1 cellular context compared by ENCODE assay signal in the genomic region with DNA sequence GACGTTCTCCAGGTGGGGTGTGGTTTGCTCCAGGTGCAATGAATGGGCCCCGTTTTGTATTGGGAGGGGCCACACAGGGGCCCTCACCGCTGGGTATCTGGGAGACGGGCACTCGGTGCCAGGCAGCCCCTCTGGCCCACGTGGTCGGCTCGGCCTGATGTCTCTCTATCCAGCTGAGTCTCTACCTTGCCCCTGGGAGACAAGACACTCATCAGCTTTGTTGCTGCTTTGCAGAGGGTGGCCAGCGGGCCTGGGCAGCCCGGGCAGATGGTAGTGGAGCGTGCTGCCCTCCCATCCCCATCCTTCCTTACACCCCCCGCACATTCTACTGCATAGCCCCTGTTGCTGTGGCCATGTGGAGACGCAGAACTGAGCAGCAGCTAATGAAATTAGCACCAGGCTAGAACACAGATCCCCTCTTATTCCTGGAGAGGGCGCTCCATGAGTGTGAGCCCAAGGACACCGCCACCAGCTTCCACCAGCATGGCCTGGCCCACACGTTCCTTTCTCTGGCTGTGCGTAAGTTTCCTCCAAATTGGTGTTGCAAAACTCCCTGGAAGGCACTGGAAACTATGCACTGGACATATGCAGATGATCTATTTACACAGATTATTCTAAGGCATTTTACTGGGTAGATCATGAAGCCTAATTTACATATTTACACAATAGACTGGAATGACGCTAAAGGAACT.
TF ChIP-seq lines count a peak whose summit lies in the region.

No MANE protein-coding gene starts in this region.

TF ChIP-seq in HepG2, 621 proteins besides CTCF, POLR2A, EP300 and RAD21 (continued from another document):
- peak; percentile 30; the same call in 1 of the 2 replicates for TF ChIP-seq ZBTB33 (CRISPR knock-in tag; IDR thresholded peaks at IDR 0.05)
- TF ChIP-seq, protein P1, sequence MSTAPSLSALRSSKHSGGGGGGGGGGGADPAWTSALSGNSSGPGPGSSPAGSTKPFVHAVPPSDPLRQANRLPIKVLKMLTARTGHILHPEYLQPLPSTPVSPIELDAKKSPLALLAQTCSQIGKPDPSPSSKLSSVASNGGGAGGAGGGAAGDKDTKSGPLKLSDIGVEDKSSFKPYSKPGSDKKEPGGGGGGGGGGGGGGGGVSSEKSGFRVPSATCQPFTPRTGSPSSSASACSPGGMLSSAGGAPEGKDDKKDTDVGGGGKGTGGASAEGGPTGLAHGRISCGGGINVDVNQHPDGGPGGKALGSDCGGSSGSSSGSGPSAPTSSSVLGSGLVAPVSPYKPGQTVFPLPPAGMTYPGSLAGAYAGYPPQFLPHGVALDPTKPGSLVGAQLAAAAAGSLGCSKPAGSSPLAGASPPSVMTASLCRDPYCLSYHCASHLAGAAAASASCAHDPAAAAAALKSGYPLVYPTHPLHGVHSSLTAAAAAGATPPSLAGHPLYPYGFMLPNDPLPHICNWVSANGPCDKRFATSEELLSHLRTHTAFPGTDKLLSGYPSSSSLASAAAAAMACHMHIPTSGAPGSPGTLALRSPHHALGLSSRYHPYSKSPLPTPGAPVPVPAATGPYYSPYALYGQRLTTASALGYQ (CRISPR knock-in tag; IDR thresholded peaks at IDR 0.05): no peak
- no peak for TF ChIP-seq ZNF44 (CRISPR knock-in tag; IDR thresholded peaks at IDR 0.05)
- TF ChIP-seq SRF (IDR thresholded peaks at IDR 0.05; ENCODE audit: low read depth, low read length): no peak
- TF ChIP-seq, protein P2, sequence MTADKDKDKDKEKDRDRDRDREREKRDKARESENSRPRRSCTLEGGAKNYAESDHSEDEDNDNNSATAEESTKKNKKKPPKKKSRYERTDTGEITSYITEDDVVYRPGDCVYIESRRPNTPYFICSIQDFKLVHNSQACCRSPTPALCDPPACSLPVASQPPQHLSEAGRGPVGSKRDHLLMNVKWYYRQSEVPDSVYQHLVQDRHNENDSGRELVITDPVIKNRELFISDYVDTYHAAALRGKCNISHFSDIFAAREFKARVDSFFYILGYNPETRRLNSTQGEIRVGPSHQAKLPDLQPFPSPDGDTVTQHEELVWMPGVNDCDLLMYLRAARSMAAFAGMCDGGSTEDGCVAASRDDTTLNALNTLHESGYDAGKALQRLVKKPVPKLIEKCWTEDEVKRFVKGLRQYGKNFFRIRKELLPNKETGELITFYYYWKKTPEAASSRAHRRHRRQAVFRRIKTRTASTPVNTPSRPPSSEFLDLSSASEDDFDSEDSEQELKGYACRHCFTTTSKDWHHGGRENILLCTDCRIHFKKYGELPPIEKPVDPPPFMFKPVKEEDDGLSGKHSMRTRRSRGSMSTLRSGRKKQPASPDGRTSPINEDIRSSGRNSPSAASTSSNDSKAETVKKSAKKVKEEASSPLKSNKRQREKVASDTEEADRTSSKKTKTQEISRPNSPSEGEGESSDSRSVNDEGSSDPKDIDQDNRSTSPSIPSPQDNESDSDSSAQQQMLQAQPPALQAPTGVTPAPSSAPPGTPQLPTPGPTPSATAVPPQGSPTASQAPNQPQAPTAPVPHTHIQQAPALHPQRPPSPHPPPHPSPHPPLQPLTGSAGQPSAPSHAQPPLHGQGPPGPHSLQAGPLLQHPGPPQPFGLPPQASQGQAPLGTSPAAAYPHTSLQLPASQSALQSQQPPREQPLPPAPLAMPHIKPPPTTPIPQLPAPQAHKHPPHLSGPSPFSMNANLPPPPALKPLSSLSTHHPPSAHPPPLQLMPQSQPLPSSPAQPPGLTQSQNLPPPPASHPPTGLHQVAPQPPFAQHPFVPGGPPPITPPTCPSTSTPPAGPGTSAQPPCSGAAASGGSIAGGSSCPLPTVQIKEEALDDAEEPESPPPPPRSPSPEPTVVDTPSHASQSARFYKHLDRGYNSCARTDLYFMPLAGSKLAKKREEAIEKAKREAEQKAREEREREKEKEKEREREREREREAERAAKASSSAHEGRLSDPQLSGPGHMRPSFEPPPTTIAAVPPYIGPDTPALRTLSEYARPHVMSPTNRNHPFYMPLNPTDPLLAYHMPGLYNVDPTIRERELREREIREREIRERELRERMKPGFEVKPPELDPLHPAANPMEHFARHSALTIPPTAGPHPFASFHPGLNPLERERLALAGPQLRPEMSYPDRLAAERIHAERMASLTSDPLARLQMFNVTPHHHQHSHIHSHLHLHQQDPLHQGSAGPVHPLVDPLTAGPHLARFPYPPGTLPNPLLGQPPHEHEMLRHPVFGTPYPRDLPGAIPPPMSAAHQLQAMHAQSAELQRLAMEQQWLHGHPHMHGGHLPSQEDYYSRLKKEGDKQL (CRISPR knock-in tag; IDR thresholded peaks at IDR 0.05; ENCODE audit: low read depth): no peak
- peak; percentile 48 for TF ChIP-seq STAG1 (CRISPR knock-in tag; IDR thresholded peaks at IDR 0.05)
